2 cellular contexts compared by ENCODE assay signal in genomic region chr22:37777122-37777687, GRCh38.
TF ChIP-seq lines count a peak whose summit lies in the region.

No MANE protein-coding gene starts in this region.

TF ChIP-seq in K562, 482 proteins besides CTCF, POLR2A, EP300 and RAD21 (continues in another document):
- TF ChIP-seq HNRNPK (IDR thresholded peaks at IDR 0.05; ENCODE audit: low read depth, low read length, poor library complexity, severe bottlenecking) (no peak), ELK1 (CRISPR knock-in tag; IDR thresholded peaks at IDR 0.05) (no peak), NFE2 (IDR thresholded peaks at IDR 0.05; ENCODE audit: low read depth) (0 out of 2 replicates have a peak, but pooled peaks have one; percentile 12), ZBED1 (IDR thresholded peaks at IDR 0.05) (no peak), CEBPG (CRISPR knock-in tag; IDR thresholded peaks at IDR 0.05) (no peak), CEBPG (tag; conservative IDR thresholded peaks at IDR 0.05 in 1 of 2, IDR thresholded peaks at IDR 0.05 in 1 of 2) (no peak), RBM22 (IDR thresholded peaks at IDR 0.05; ENCODE audit: low read depth, low read length, poor library complexity, severe bottlenecking) (no peak), U2AF1 (optimal IDR thresholded peaks at IDR 0.05; ENCODE audit: low read depth, low read length) (no peak), SIN3A (IDR thresholded peaks at IDR 0.05; ENCODE audit: borderline replicate concordance in 2 of 2, control insufficient read depth in 1 of 2, low read depth in 2 of 2, low read length in 2 of 2) (no peak), ZEB2 (IDR thresholded peaks at IDR 0.05) (peak; percentile 58; the same call in 1 of the 2 replicates), ZNF143 (CRISPR knock-in tag; IDR thresholded peaks at IDR 0.05) (no peak), GATAD2A (IDR thresholded peaks at IDR 0.05) (no peak), RCOR1 (IDR thresholded peaks at IDR 0.05; ENCODE audit: borderline replicate concordance in 1 of 2, low read depth in 2 of 2, low read length in 2 of 2) (0 out of 4 replicates have a peak, but pooled peaks of 1 of the 2 experiments have one; percentile 42), ZZZ3 (IDR thresholded peaks at IDR 0.05) (no peak), TCF7L2 (IDR thresholded peaks at IDR 0.05; ENCODE audit: low read depth, low read length) (no peak), DDX20 (tag; IDR thresholded peaks at IDR 0.05; ENCODE audit: low read depth) (no peak), MED1 (CRISPR knock-in tag; IDR thresholded peaks at IDR 0.05; ENCODE audit: borderline replicate concordance) (no peak), C11orf30 (IDR thresholded peaks at IDR 0.05; ENCODE audit: low read depth) (no peak), CHD1 (IDR thresholded peaks at IDR 0.05; ENCODE audit: low read length) (no peak), ZSCAN32 (CRISPR knock-in tag; IDR thresholded peaks at IDR 0.05) (no peak), ZNF232 (CRISPR knock-in tag; IDR thresholded peaks at IDR 0.05) (no peak), SLC30A9 (CRISPR knock-in tag; IDR thresholded peaks at IDR 0.05) (no peak), MYNN (IDR thresholded peaks at IDR 0.05) (no peak), MYNN (CRISPR knock-in tag; IDR thresholded peaks at IDR 0.05) (no peak), ZBTB9 (CRISPR knock-in tag; IDR thresholded peaks at IDR 0.05) (no peak), SNIP1 (IDR thresholded peaks at IDR 0.05; ENCODE audit: low read depth) (no peak), NKRF (IDR thresholded peaks at IDR 0.05; ENCODE audit: borderline replicate concordance) (no peak), ARNT (IDR thresholded peaks at IDR 0.05) (0 out of 4 replicates have a peak, but pooled peaks of 1 of the 2 experiments have one; percentile 35), ZNF518B (CRISPR knock-in tag; IDR thresholded peaks at IDR 0.05) (no peak), ZNF408 (CRISPR knock-in tag; IDR thresholded peaks at IDR 0.05; ENCODE audit: low read depth) (no peak), NFYB (IDR thresholded peaks at IDR 0.05; ENCODE audit: extremely low read depth, insufficient read length) (no peak), L3MBTL2 (IDR thresholded peaks at IDR 0.05) (peak; percentile 85)

TF ChIP-seq in SK-N-SH, 30 proteins besides CTCF, POLR2A, EP300 and RAD21:
- no peak for TF ChIP-seq POLR2AphosphoS5 (IDR thresholded peaks at IDR 0.05; ENCODE audit: low read depth, low read length)
- no peak for TF ChIP-seq FOXM1 (IDR thresholded peaks at IDR 0.05; ENCODE audit: low read depth)
- no peak for TF ChIP-seq RFX5 (IDR thresholded peaks at IDR 0.05; ENCODE audit: low read length)
- no peak for TF ChIP-seq CHD2 (IDR thresholded peaks at IDR 0.05; ENCODE audit: low read length, partially characterized antibody)
- no peak for TF ChIP-seq MEF2A (IDR thresholded peaks at IDR 0.05; ENCODE audit: borderline replicate concordance, low read depth)
- TF ChIP-seq REST (IDR thresholded peaks at IDR 0.05; ENCODE audit: low read depth, low read length), result no peak
- no peak for TF ChIP-seq IRF3 (IDR thresholded peaks at IDR 0.05; ENCODE audit: low read depth, low read length)
- no peak for TF ChIP-seq TEAD4 (IDR thresholded peaks at IDR 0.05; ENCODE audit: borderline replicate concordance, insufficient read depth)
- TF ChIP-seq USF1 (IDR thresholded peaks at IDR 0.05; ENCODE audit: borderline replicate concordance, low read depth), result no peak
- no peak for TF ChIP-seq GABPA (IDR thresholded peaks at IDR 0.05; ENCODE audit: low read depth)
- no peak for TF ChIP-seq RCOR1 (IDR thresholded peaks at IDR 0.05; ENCODE audit: low read length)
- TF ChIP-seq SMC3 (IDR thresholded peaks at IDR 0.05; ENCODE audit: low read depth, low read length), result no peak
- no peak for TF ChIP-seq MAX (IDR thresholded peaks at IDR 0.05; ENCODE audit: low read depth)
- TF ChIP-seq EZH2phosphoT487 (IDR thresholded peaks at IDR 0.05; ENCODE audit: borderline replicate concordance, low read depth), result no peak
- no peak for TF ChIP-seq SIN3A (IDR thresholded peaks at IDR 0.05; ENCODE audit: borderline replicate concordance, low read depth, low read length)
- TF ChIP-seq GATA2 (CRISPR knock-in tag; IDR thresholded peaks at IDR 0.05), result no peak
- TF ChIP-seq JUND (IDR thresholded peaks at IDR 0.05), result no peak
- TF ChIP-seq, protein P1, sequence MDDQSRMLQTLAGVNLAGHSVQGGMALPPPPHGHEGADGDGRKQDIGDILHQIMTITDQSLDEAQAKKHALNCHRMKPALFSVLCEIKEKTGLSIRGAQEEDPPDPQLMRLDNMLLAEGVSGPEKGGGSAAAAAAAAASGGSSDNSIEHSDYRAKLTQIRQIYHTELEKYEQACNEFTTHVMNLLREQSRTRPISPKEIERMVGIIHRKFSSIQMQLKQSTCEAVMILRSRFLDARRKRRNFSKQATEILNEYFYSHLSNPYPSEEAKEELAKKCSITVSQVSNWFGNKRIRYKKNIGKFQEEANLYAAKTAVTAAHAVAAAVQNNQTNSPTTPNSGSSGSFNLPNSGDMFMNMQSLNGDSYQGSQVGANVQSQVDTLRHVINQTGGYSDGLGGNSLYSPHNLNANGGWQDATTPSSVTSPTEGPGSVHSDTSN (IDR thresholded peaks at IDR 0.05), result no peak
- no peak for TF ChIP-seq USF2 (IDR thresholded peaks at IDR 0.05; ENCODE audit: borderline replicate concordance, low read depth, low read length)
- no peak for TF ChIP-seq NFIC (IDR thresholded peaks at IDR 0.05; ENCODE audit: borderline replicate concordance)
TF ChIP-seq in SK-N-SH: peak in this region for 0.
